ENCODE assay signal across 1 cellular context in genomic region chr4:6732441-6733357, GRCh38.
A peak's percentile ranks its signal among the peaks of the same experiment; 100 is the strongest.
TF ChIP-seq lines count a peak whose summit lies in the region.

No MANE protein-coding gene starts in this region.

TF ChIP-seq in HepG2, 621 proteins besides CTCF, POLR2A, EP300 and RAD21 (continued from another document and continues in another):
- TF ChIP-seq ZNF318 (CRISPR knock-in tag; IDR thresholded peaks at IDR 0.05): no peak
- TF ChIP-seq FOXP4 (CRISPR knock-in tag; IDR thresholded peaks at IDR 0.05): peak; percentile 57; the same call in 1 of the 2 replicates
- no peak for TF ChIP-seq ZMYM2 (CRISPR knock-in tag; IDR thresholded peaks at IDR 0.05)
- peak; percentile 64; the same call in 1 of the 2 replicates for TF ChIP-seq IKZF5 (CRISPR knock-in tag; IDR thresholded peaks at IDR 0.05)
- TF ChIP-seq HIC2 (CRISPR knock-in tag; IDR thresholded peaks at IDR 0.05; ENCODE audit: low read depth): no peak
- TF ChIP-seq ZNF260 (CRISPR knock-in tag; IDR thresholded peaks at IDR 0.05; ENCODE audit: borderline replicate concordance, low read depth): no peak
- TF ChIP-seq TOE1 (CRISPR knock-in tag; IDR thresholded peaks at IDR 0.05): no peak
- no peak for TF ChIP-seq MED8 (CRISPR knock-in tag; IDR thresholded peaks at IDR 0.05; ENCODE audit: insufficient replicate concordance)
- no peak for TF ChIP-seq ZNF850 (CRISPR knock-in tag; conservative IDR thresholded peaks at IDR 0.05)
- peak in 1 of 2 experiments; percentile 10; a peak in 1 of 4 replicates for TF ChIP-seq HMGXB4 (CRISPR knock-in tag; IDR thresholded peaks at IDR 0.05; ENCODE audit: borderline replicate concordance in 1 of 2, low read depth in 1 of 2)
- peak; percentile 55; the same call in 1 of the 2 replicates for TF ChIP-seq DMAP1 (CRISPR knock-in tag; IDR thresholded peaks at IDR 0.05)
- no peak for TF ChIP-seq ZNF160 (CRISPR knock-in tag; IDR thresholded peaks at IDR 0.05)
- peak; percentile 75; the same call in 1 of the 2 replicates for TF ChIP-seq MYC (CRISPR knock-in tag; IDR thresholded peaks at IDR 0.05; ENCODE audit: borderline replicate concordance)
- TF ChIP-seq SMARCC2 (IDR thresholded peaks at IDR 0.05): no peak
- TF ChIP-seq ZBTB2 (CRISPR knock-in tag; IDR thresholded peaks at IDR 0.05; ENCODE audit: low read depth): no peak
- TF ChIP-seq ZNF142 (CRISPR knock-in tag; IDR thresholded peaks at IDR 0.05): no peak
- no peak for TF ChIP-seq HCFC1 (IDR thresholded peaks at IDR 0.05; ENCODE audit: low read depth, low read length)
- TF ChIP-seq ZNF792 (CRISPR knock-in tag; IDR thresholded peaks at IDR 0.05): no peak
- TF ChIP-seq ZNF546 (CRISPR knock-in tag; conservative IDR thresholded peaks at IDR 0.05): no peak
- no peak for TF ChIP-seq ZNF639 (CRISPR knock-in tag; conservative IDR thresholded peaks at IDR 0.05)
- peak; percentile 20 for TF ChIP-seq YY1 (IDR thresholded peaks at IDR 0.05; ENCODE audit: insufficient read depth, insufficient replicate concordance, low read depth, low read length)
- 0 out of 2 replicates have a peak, but pooled peaks have one; percentile 9 for TF ChIP-seq NFYC (CRISPR knock-in tag; IDR thresholded peaks at IDR 0.05)
- 0 out of 2 replicates have a peak, but pooled peaks have one; percentile 19 for TF ChIP-seq KLF9 (CRISPR knock-in tag; IDR thresholded peaks at IDR 0.05; ENCODE audit: low read depth)
- TF ChIP-seq ZBTB3 (CRISPR knock-in tag; IDR thresholded peaks at IDR 0.05; ENCODE audit: borderline replicate concordance, low read depth): no peak
- TF ChIP-seq TFDP1 (CRISPR knock-in tag; IDR thresholded peaks at IDR 0.05; ENCODE audit: borderline replicate concordance): no peak
- peak; percentile 63 for TF ChIP-seq TAF1 (CRISPR knock-in tag; IDR thresholded peaks at IDR 0.05)
- TF ChIP-seq ZNF446 (CRISPR knock-in tag; IDR thresholded peaks at IDR 0.05): no peak
- TF ChIP-seq KDM1A (CRISPR knock-in tag; IDR thresholded peaks at IDR 0.05): no peak
